14 cellular contexts compared by ENCODE assay signal in the genomic region with DNA sequence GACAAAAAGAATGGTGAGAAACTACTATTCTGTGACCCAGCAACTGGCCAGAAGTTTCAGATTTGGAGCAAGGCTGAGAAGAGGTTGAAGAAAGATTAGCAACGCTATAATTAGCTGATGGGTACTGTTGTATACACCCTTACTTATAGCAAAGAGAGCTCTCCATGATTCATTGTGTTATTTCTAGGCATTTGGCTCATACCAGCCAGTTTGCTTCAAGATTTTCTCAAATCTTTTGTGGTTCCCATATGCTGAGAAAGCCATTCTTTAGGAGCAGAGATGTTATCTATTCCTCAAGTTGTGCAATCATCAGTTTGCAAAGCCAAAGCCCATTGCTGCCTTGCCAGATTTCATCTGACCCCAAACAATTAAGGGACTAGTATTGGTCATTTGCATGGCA.
DNase-seq lines count a peak whose midpoint lies in the region; ATAC-seq and TF ChIP-seq lines count a peak whose summit lies in the region.
"Had no signal": no experiment of that assay in that cellular context is flagged by ENCODE, and none has a peak within 500 bp of the region (broad histone marks: within the 10 kb centered on the region; RNA-seq: fewer than 3 reads in every experiment).

No MANE protein-coding gene starts in this region.

- DNase-seq in GM03348 (ENCODE audit: low spot score) (peak; percentile 22), PC-9 (peak; percentile 27 to 91), epithelial cell of prostate (ENCODE audit: low read depth, low spot score) (no peak), trophoblast cell (peak; percentile 61 to 83), T1000 (lab: John Stamatoyannopoulos, UW) (no peak), GM10266 (ENCODE audit: extremely low spot score) (no peak), omental fat pad (ENCODE audit: low spot score) (no peak)
- DNase-seq: NCI-H1417 treated with DMSO at 0.1 percent for 48 hours; NCI-H524; retina; Right ventricle myocardium superior; stimulated activated naive CD8-positive, alpha-beta T cell treated with anti-CD3 and anti-CD28 coated beads, Interleukin-15, amount 100 ng/mL, for 72 hours had no signal

- H3K27ac ChIP-seq in PC-9 = peak overlapping the region; percentile 44
- H3K27ac ChIP-seq in epithelial cell of prostate = peak overlapping the region; percentile 35
- H3K27ac ChIP-seq in trophoblast cell (ENCODE audit: low read depth, low read length) = peak overlapping the region; percentile 85
- H3K27ac ChIP-seq: C4-2B had no signal

- CTCF ChIA-PET in PC-9 (lab: Charles Lee) = no interaction called here

- POLR2A ChIA-PET in PC-9 (lab: Charles Lee; ENCODE audit: unreplicated experiment) = interaction anchor here (0.5 kb wide), 1 partner anchor 41 kb away, joined by 3 read pairs; no protein-coding TSS in a partner anchor

- TF ChIP-seq CTCF in PC-9 (conservative IDR thresholded peaks at IDR 0.05) (no peak), GM10266 (IDR thresholded peaks at IDR 0.05; ENCODE audit: control insufficient read depth, insufficient read depth, low read depth, missing control alignments) (no peak), omental fat pad (IDR thresholded peaks at IDR 0.05) (no peak)

- H3K14ac ChIP-seq in trophoblast cell (ENCODE audit: low read length) = no peak overlapping the region

- H3K4me3 ChIP-seq in PC-9 = no peak overlapping the region
- H3K4me3 ChIP-seq in trophoblast cell (ENCODE audit: low read depth, low read length) = no peak overlapping the region

- H4K20me1 ChIP-seq in PC-9 (ENCODE audit: insufficient read depth) = no peaks in the 10 kb centered on the region

- H4K91ac ChIP-seq in trophoblast cell (ENCODE audit: low read depth, low read length) = no peak overlapping the region

- H3K27me3 ChIP-seq in PC-9 (ENCODE audit: insufficient read depth, low read depth) (no peaks in the 10 kb centered on the region), trophoblast cell (ENCODE audit: insufficient read depth, low read length) (no peaks in the 10 kb centered on the region)

- no peak overlapping the region for H2AFZ ChIP-seq in PC-9
- no peak overlapping the region for H2AFZ ChIP-seq in trophoblast cell (ENCODE audit: insufficient read depth, low read length, poor library complexity)

- H2BK12ac ChIP-seq in trophoblast cell (ENCODE audit: low read length) = no peak overlapping the region

- H3K9me3 ChIP-seq in PC-9 (ENCODE audit: insufficient read depth, low read depth) (no peaks in the 10 kb centered on the region), trophoblast cell (ENCODE audit: insufficient read depth, low read depth, low read length) (no peaks in the 10 kb centered on the region)

- H3K4me2 ChIP-seq in PC-9 (peak overlapping the region; percentile 45), trophoblast cell (ENCODE audit: low read length) (no peak overlapping the region)

- no peak overlapping the region for H4K12ac ChIP-seq in trophoblast cell (ENCODE audit: low read depth, low read length)

- no peaks in the 10 kb centered on the region for H3K9me2 ChIP-seq in PC-9 (ENCODE audit: insufficient read depth)

- H3K18ac ChIP-seq in trophoblast cell (ENCODE audit: low read length) = no peak overlapping the region

- peaks cover 30% of the 10 kb centered on the region for H3K4me1 ChIP-seq in PC-9 (replicated peaks; ENCODE audit: insufficient read depth)
- peaks cover 14 to 21% of the 10 kb centered on the region in 2 experiments for H3K4me1 ChIP-seq in trophoblast cell (ENCODE audit: control insufficient read depth in 1 of 2, insufficient read depth in 2 of 2, low read length in 2 of 2)

- intact Hi-C loops in PC-9 (cut with micrococcal nuclease; ENCODE audit: unreplicated experiment) = loop anchor here (2.0 kb wide), 2 partner anchors 41 to 71 kb away; no protein-coding TSS in a partner anchor

- H3F3A ChIP-seq in PC-9 (ENCODE audit: insufficient read depth, low read depth) = peaks cover 36% of the 10 kb centered on the region

- peaks cover 34% of the 10 kb centered on the region for H3K79me1 ChIP-seq in trophoblast cell (ENCODE audit: low read length)

- no peak overlapping the region for H4K8ac ChIP-seq in trophoblast cell (ENCODE audit: low read depth, low read length)

- no peak overlapping the region for H2AK5ac ChIP-seq in trophoblast cell (ENCODE audit: low read length)

- no TSS peak for BruUV-seq in PC-9 (replicated peaks; lab: Mats Ljungman, UMichigan)

- no peaks in the 10 kb centered on the region for H3K79me2 ChIP-seq in PC-9 (ENCODE audit: low read depth)
- peaks cover 3% of the 10 kb centered on the region for H3K79me2 ChIP-seq in trophoblast cell (ENCODE audit: control insufficient read depth, insufficient read depth, low read length, poor library complexity)

- peak overlapping the region; percentile 82 for H2BK120ac ChIP-seq in trophoblast cell (ENCODE audit: insufficient read depth, low read length, poor library complexity)

- H2BK5ac ChIP-seq in trophoblast cell (ENCODE audit: low read depth, low read length, poor library complexity) = peak overlapping the region; percentile 87

- H3K4ac ChIP-seq in trophoblast cell (ENCODE audit: low read depth, low read length) = no peak overlapping the region

- no peak overlapping the region for H3K23ac ChIP-seq in trophoblast cell (ENCODE audit: low read length)

- no peak overlapping the region for H3K9ac ChIP-seq in trophoblast cell (ENCODE audit: low read length)

- no CpG with 5 or more reads among the region's 1 CpG for WGBS in trophoblast cell (ENCODE audit: extremely low coverage, insufficient coverage, insufficient read length)

- ATAC-seq in omental fat pad (ENCODE audit: low FRiP score) (no peak), GM21381 (IDR thresholded peaks at IDR 0.05; ENCODE audit: unreplicated experiment) (no peak)
- ATAC-seq: stimulated activated naive CD8-positive, alpha-beta T cell treated with anti-CD3 and anti-CD28 coated beads, Interleukin-15, amount 100 ng/mL, for 72 hours had no signal

- H3K36me3 ChIP-seq in PC-9 (ENCODE audit: low read depth) = no peaks in the 10 kb centered on the region
- no peaks in the 10 kb centered on the region for H3K36me3 ChIP-seq in trophoblast cell (ENCODE audit: control insufficient read depth in 1 of 2, insufficient read depth in 2 of 2, low read length in 2 of 2)

Comparison
In these comparisons a context has a peak if more than half of its experiments do, and no peak if none do; other contexts are left out.
1. DNase-seq: peak in GM03348 (single experiment), PC-9 (2 of 2) and trophoblast cell (2 of 2); none in epithelial cell of prostate (single experiment), T1000 (single experiment), GM10266 (single experiment) and omental fat pad (single experiment).
2. H3K27ac ChIP-seq: peak in every context shown above with its lines; median percentile 85 in trophoblast cell; 44 in PC-9; 35 in epithelial cell of prostate.